Comparison of ENCODE assay signal across 4 cellular contexts in the genomic region with DNA sequence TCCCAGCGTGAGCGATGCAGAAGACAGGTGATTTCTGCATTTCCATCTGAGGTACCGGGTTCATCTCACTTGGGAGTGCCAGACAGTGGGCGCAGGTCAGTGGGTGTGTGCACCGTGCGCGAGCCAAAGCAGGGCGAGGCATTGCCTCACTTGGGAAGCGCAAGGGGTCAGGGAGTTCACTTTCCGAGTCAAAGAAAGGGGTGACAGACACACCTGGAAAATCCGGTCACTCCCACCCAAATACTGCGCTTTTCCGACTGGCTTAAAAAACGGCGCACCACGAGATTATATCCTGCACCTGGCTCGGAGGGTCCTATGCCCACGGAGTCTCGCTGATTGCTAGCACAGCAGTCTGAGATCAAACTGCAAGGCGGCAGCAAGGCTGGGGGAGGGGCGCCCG. TPM values are rescaled to one million over a fixed set of nuclear protein-coding genes. Genes with fewer than 3 reads are reported as not detected.
"Had no signal": no experiment of that assay in that cellular context is flagged by ENCODE, and none has a peak within 500 bp of the region (broad histone marks: within the 10 kb centered on the region; RNA-seq: fewer than 3 reads in every experiment).

No MANE protein-coding gene starts in this region.

RNA-seq across cellular contexts. Expression of gene PLAAT5, which starts 55.6 kb away (rescaled TPM):
- total RNA-seq: activated CD4-positive, alpha-beta memory T cell treated with anti-CD3 and anti-CD28 coated beads, Interleukin-2, amount 10 ng/mL, durations not matched to agents 7 days and 5 days; activated CD4-positive, alpha-beta T cell treated with anti-CD3 and anti-CD28 coated beads, Interleukin-2, amount 10 ng/mL, durations not matched to agents 7 days and 5 days; bronchial epithelial cell had no signal
- polyA plus RNA-seq: cardiac muscle cell had no signal
